ENCODE assay signal across 9 cellular contexts in genomic region chr17:75875182-75875939, GRCh38. TPM values are rescaled to one million over a fixed set of nuclear protein-coding genes. Genes with fewer than 3 reads are reported as not detected.
DNase-seq lines count a peak whose midpoint lies in the region; ATAC-seq, FAIRE-seq and TF ChIP-seq lines count a peak whose summit lies in the region.
"Had no signal": no experiment of that assay in that cellular context is flagged by ENCODE, and none has a peak within 500 bp of the region (broad histone marks: within the 10 kb centered on the region; RNA-seq: fewer than 3 reads in every experiment).

No MANE protein-coding gene starts in this region.

- ATAC-seq in heart right ventricle (peak in 1 of 8 donors; percentile 0), aorta (ENCODE audit: low FRiP score) (peak; percentile 2), GM18505 (IDR thresholded peaks at IDR 0.05; ENCODE audit: unreplicated experiment) (no peak)

- H3K36me3 ChIP-seq in heart right ventricle (peaks cover 0 to 30% (median 10%) of the 10 kb centered on the region in 9 donors), astrocyte (ENCODE audit: insufficient read depth, low read length) (no peaks in the 10 kb centered on the region), mucosa of stomach (ENCODE audit: control insufficient read depth, insufficient read depth, low read length) (no peaks in the 10 kb centered on the region), aorta (ENCODE audit: control insufficient read depth in 1 of 2, insufficient read depth in 2 of 2, low read length in 1 of 2) (no peaks in the 10 kb centered on the region)

- peak overlapping the region; percentile 25 for H2AFZ ChIP-seq in astrocyte (ENCODE audit: low read depth, low read length)

- no peak overlapping the region for H3K4me2 ChIP-seq in astrocyte (ENCODE audit: low read length)

- H4K20me1 ChIP-seq in astrocyte (ENCODE audit: insufficient read depth, low read length): peaks cover 4% of the 10 kb centered on the region

- H3K4me1 Mint-ChIP-seq in astrocyte (ENCODE audit: low read depth, unreplicated experiment): peaks cover 13% of the 10 kb centered on the region

- H3K27ac ChIP-seq in heart right ventricle (peak overlapping the region; percentile 77 to 100 (median 96)), astrocyte (ENCODE audit: low read depth, low read length) (no peak overlapping the region), aorta (ENCODE audit: low read depth in 1 of 2, low read length in 2 of 2) (peak overlapping the region; percentile 29 to 90)

- H3K27me3 ChIP-seq in heart right ventricle (peaks cover 0 to 18% (median 0%) of the 10 kb centered on the region in 7 donors), astrocyte (ENCODE audit: insufficient read depth, low read length) (no peaks in the 10 kb centered on the region), mucosa of stomach (ENCODE audit: control insufficient read depth, insufficient read depth, low read length) (no peaks in the 10 kb centered on the region), aorta (ENCODE audit: control insufficient read depth in 1 of 2, insufficient read depth in 2 of 2, low read length in 1 of 2) (no peaks in the 10 kb centered on the region)

- H3K4me1 ChIP-seq in heart right ventricle (peaks cover 33 to 75% (median 58%) of the 10 kb centered on the region in 9 donors), astrocyte (ENCODE audit: insufficient read depth, low read length) (peaks cover 37% of the 10 kb centered on the region), mucosa of stomach (ENCODE audit: control insufficient read depth, insufficient read depth, low read length) (peaks cover 60% of the 10 kb centered on the region), aorta (ENCODE audit: control insufficient read depth in 1 of 2, insufficient read depth in 2 of 2, low read length in 2 of 2) (peaks cover 0 to 3% of the 10 kb centered on the region in 2 donors)

- no peak for FAIRE-seq in astrocyte (lab: Jason Lieb, UNC)

- intact Hi-C loops in heart right ventricle (cut with DNase I): loop anchor here in 3 of 10 donors (5.0 to 10.0 kb wide), 3 partner anchors 93 to 101 kb away; partner anchors contain the start of gene UNK (in 1 of the 3)
- intact Hi-C loops in cardiac septum (cut with DNase I): no loop called here
- intact Hi-C loops in aorta (cut with DNase I): loop anchor here in 1 of 2 donors (5.0 kb wide), 2 partner anchors 98 to 358 kb away; partner anchors contain the start of genes CASKIN2 and TSEN54

- H3K9me3 Mint-ChIP-seq in astrocyte (ENCODE audit: unreplicated experiment): no peaks in the 10 kb centered on the region

- TF ChIP-seq CTCF in heart right ventricle (IDR thresholded peaks at IDR 0.05): no peak
- no peak for TF ChIP-seq CTCF in astrocyte (IDR thresholded peaks at IDR 0.05; ENCODE audit: insufficient read depth, low read depth, low read length)

- TF ChIP-seq POLR2A in GM18505 (IDR thresholded peaks at IDR 0.05; ENCODE audit: borderline replicate concordance, extremely low read depth, insufficient read depth, insufficient read length): no peak

- H3K9ac ChIP-seq in astrocyte (ENCODE audit: low read length) (no peak overlapping the region), mucosa of stomach (ENCODE audit: low read length) (peak overlapping the region; percentile 87)

- H3K4me3 ChIP-seq in heart right ventricle: peak overlapping the region in 7 of 10 donors; percentile 65 to 87 (median 78)
- no peak overlapping the region for H3K4me3 ChIP-seq in astrocyte (ENCODE audit: insufficient read depth, low read depth, low read length)
- H3K4me3 ChIP-seq in mucosa of stomach (ENCODE audit: low read length): peak overlapping the region; percentile 94
- H3K4me3 ChIP-seq in aorta (ENCODE audit: low read length in 2 of 2): no peak overlapping the region

- H3K36me3 Mint-ChIP-seq in astrocyte (ENCODE audit: low read depth, unreplicated experiment): peaks cover 2% of the 10 kb centered on the region

- 60 to 70% methylated on average over 18 of the region's 18 CpGs for WGBS in heart right ventricle, 2 donors
- WGBS in aorta, 2 donors: 21% methylated on average over 18 of the region's 18 CpGs

- H3K9me3 ChIP-seq in heart right ventricle (no peaks in the 10 kb centered on the region), astrocyte (ENCODE audit: insufficient read depth, low read depth, low read length) (no peaks in the 10 kb centered on the region), mucosa of stomach (ENCODE audit: control insufficient read depth, low read length) (no peaks in the 10 kb centered on the region), aorta (ENCODE audit: control insufficient read depth, low read length) (no peaks in the 10 kb centered on the region)

- H3K4me3 Mint-ChIP-seq in astrocyte (ENCODE audit: unreplicated experiment): no peak overlapping the region

- peak in 1 of 2 donors; percentile 48 for DNase-seq in heart right ventricle
- DNase-seq in cardiac septum (ENCODE audit: low spot score): no peak
- DNase-seq in astrocyte (ENCODE audit: low read depth): no peak
- peak; percentile 88 to 89 for DNase-seq in aorta
- no peak for DNase-seq in cortex of kidney (lab: John Stamatoyannopoulos, UW)
- no peak for DNase-seq in LoVo (ENCODE audit: low spot score)
- DNase-seq: foreskin melanocyte had no signal

- peaks cover 3% of the 10 kb centered on the region for H3K27me3 Mint-ChIP-seq in astrocyte (ENCODE audit: low read depth, unreplicated experiment)

- no peaks in the 10 kb centered on the region for H3K79me2 ChIP-seq in astrocyte (ENCODE audit: insufficient read depth, low read length)

- no peak overlapping the region for H3K27ac Mint-ChIP-seq in astrocyte (ENCODE audit: unreplicated experiment)

RNA-seq across cellular contexts. Expression of gene TRIM47, which starts 3.0 kb away (rescaled TPM):
- 10 to 100 TPM in 9 of 10 donors, 1 to 10 TPM in 1; 9.3 to 53.1 (median 21.5) TPM for total RNA-seq in heart right ventricle
- polyA plus RNA-seq in heart right ventricle: 10 to 100 TPM; 22.4 to 48.7 TPM
- total RNA-seq in cardiac septum: 39.5 TPM
- 5.6 and 5.9 TPM in 2 replicates for total RNA-seq in astrocyte
- total RNA-seq in aorta: 10 to 100 TPM; 39.8 to 88.5 TPM
- 10 to 100 TPM; 15.7 to 47.7 TPM for polyA plus RNA-seq in aorta

RNA-seq across cellular contexts. Expression of gene WBP2, which starts 20.2 kb away (rescaled TPM):
- total RNA-seq in heart right ventricle (100 to 1,000 TPM; 130 to 210 (median 173) TPM), cardiac septum (129 TPM), astrocyte (65.6 and 72.6 TPM in 2 replicates), aorta (100 to 1,000 TPM; 104 to 122 TPM)
- polyA plus RNA-seq in heart right ventricle (100 to 1,000 TPM; 155 to 205 TPM), aorta (100 to 1,000 TPM in 1 of 2 donors, 10 to 100 TPM in 1; 54.6 to 123 TPM)

RNA-seq across cellular contexts. Expression of gene TRIM65, which starts 21.4 kb away (rescaled TPM):
- total RNA-seq in heart right ventricle (10 to 100 TPM in 1 of 10 donors, 1 to 10 TPM in 9; 5.1 to 12.7 (median 8.9) TPM), cardiac septum (12.1 TPM), astrocyte (15.4 and 20.1 TPM in 2 replicates), aorta (10 to 100 TPM; 15.1 to 26.6 TPM)
- polyA plus RNA-seq in heart right ventricle (10 to 100 TPM in 1 of 2 donors, 1 to 10 TPM in 1; 5.6 to 16.7 TPM), aorta (10 to 100 TPM; 10.0 to 12.8 TPM)

RNA-seq across cellular contexts. Expression of gene MRPL38, which starts 29.3 kb away (rescaled TPM):
- total RNA-seq in heart right ventricle (100 to 1,000 TPM in 4 of 10 donors, 10 to 100 TPM in 6; 89.6 to 144 (median 96.5) TPM), cardiac septum (76.3 TPM), astrocyte (58.9 and 65.6 TPM in 2 replicates), aorta (10 to 100 TPM; 51.3 to 65.4 TPM)
- polyA plus RNA-seq in heart right ventricle (100 to 1,000 TPM in 1 of 2 donors, 10 to 100 TPM in 1; 86.0 to 160 TPM), aorta (100 to 1,000 TPM in 1 of 2 donors, 10 to 100 TPM in 1; 25.2 to 128 TPM)

RNA-seq across cellular contexts. Expression of gene UNC13D, which starts 31.2 kb away (rescaled TPM):
- total RNA-seq in heart right ventricle (10 to 100 TPM in 3 of 10 donors, 1 to 10 TPM in 7; 5.5 to 20.7 (median 8.5) TPM), cardiac septum (7.9 TPM), astrocyte (2.5 and 2.7 TPM in 2 replicates), aorta (10 to 100 TPM; 17.7 to 20.0 TPM)
- polyA plus RNA-seq in heart right ventricle (10 to 100 TPM in 1 of 2 donors, 1 to 10 TPM in 1; 3.0 to 12.6 TPM), aorta (10 to 100 TPM in 1 of 2 donors, 1 to 10 TPM in 1; 3.8 to 23.1 TPM)

Comparison
In these comparisons a context has a peak if more than half of its experiments do, and no peak if none do; other contexts are left out.
1. DNase-seq: peak in aorta (2 of 2); none in cardiac septum (single experiment), astrocyte (single experiment), cortex of kidney (single experiment) and LoVo (single experiment).
2. H3K4me3 ChIP-seq: peak in heart right ventricle (7 of 10) and mucosa of stomach (single experiment); none in astrocyte (single experiment) and aorta (0 of 2).